ENCODE assay signal across 20 cellular contexts in the genomic region with DNA sequence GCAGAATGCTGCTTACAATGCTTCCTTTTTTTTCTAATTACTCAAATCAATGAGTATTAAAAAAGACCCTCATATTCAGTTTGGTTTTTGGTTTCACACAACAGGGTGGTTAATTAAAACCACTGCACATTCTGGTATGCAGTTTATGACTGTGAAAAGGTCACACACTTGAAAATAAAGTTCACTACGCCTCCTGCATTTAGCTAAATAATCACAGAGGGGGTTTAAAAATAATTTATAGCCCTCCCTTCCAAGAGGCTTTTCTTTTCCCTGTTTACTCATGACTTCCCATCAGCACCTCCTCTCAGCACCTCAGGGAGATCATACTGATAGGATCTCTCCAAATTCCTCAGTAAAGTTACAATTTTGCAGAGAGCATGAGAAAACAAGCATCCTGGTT.
"Had no signal": no experiment of that assay in that cellular context is flagged by ENCODE, and none has a peak within 500 bp of the region (broad histone marks: within the 10 kb centered on the region; RNA-seq: fewer than 3 reads in every experiment).

No MANE protein-coding gene starts in this region.

- H3K36me3 Mint-ChIP-seq: neural progenitor cell; stimulated activated effector memory CD8-positive, alpha-beta T cell treated with anti-CD3 and anti-CD28 coated beads, Interleukin-12 subunit alpha, Interleukin-12 subunit beta, amount 100 ng/mL, for 72 hours had no signal

- ATAC-seq: effector memory CD8-positive, alpha-beta T cell; gastrocnemius medialis; left lung; mucosa of descending colon; natural killer cell treated with Interleukin-12 subunit alpha and Interleukin-12 subunit beta and Interleukin-15 and Interleukin-18, amount 100 ng/mL, for 72 hours; stimulated activated effector memory CD8-positive, alpha-beta T cell treated with anti-CD3 and anti-CD28 coated beads, Interleukin-12 subunit alpha, Interleukin-12 subunit beta, amount 100 ng/mL, for 72 hours had no signal

- H3K27me3 Mint-ChIP-seq: effector memory CD8-positive, alpha-beta T cell; naive B cell; natural killer cell treated with Interleukin-12 subunit alpha and Interleukin-12 subunit beta and Interleukin-15 and Interleukin-18, amount 100 ng/mL, for 72 hours had no signal

- H3K4me3 Mint-ChIP-seq: effector memory CD8-positive, alpha-beta T cell; mesothelial cell of epicardium; naive B cell; natural killer cell treated with Interleukin-12 subunit alpha and Interleukin-12 subunit beta and Interleukin-15 and Interleukin-18, amount 100 ng/mL, for 72 hours; neural progenitor cell; stimulated activated effector memory CD8-positive, alpha-beta T cell treated with anti-CD3 and anti-CD28 coated beads, Interleukin-12 subunit alpha, Interleukin-12 subunit beta, amount 100 ng/mL, for 72 hours had no signal

- H3K27ac Mint-ChIP-seq: effector memory CD8-positive, alpha-beta T cell; mesothelial cell of epicardium; naive B cell; natural killer cell treated with Interleukin-12 subunit alpha and Interleukin-12 subunit beta and Interleukin-15 and Interleukin-18, amount 100 ng/mL, for 72 hours; neural progenitor cell; stimulated activated effector memory CD8-positive, alpha-beta T cell treated with anti-CD3 and anti-CD28 coated beads, Interleukin-12 subunit alpha, Interleukin-12 subunit beta, amount 100 ng/mL, for 72 hours had no signal

- DNase-seq: cortex of kidney; effector memory CD8-positive, alpha-beta T cell; foreskin fibroblast; gastrocnemius medialis; head of caudate nucleus; left lung; mesenchymal stem cell; mucosa of descending colon; naive B cell; right cardiac atrium; sigmoid colon; stimulated activated CD4-positive, alpha-beta T cell treated with anti-CD3 and anti-CD28 coated beads, Interleukin-2, amount 100 ng/mL, for 24 hours; stimulated activated CD4-positive, alpha-beta T cell treated with anti-CD3 and anti-CD28 coated beads, Interleukin-4, amount 100 ng/mL, for 24 hours; stimulated activated naive CD4-positive, alpha-beta T cell treated with Interleukin-2 at 50 U/mL for 16 hours; stomach; thyroid gland had no signal

- H3K4me1 Mint-ChIP-seq: stimulated activated effector memory CD8-positive, alpha-beta T cell treated with anti-CD3 and anti-CD28 coated beads, Interleukin-12 subunit alpha, Interleukin-12 subunit beta, amount 100 ng/mL, for 72 hours had no signal
